11 cellular contexts compared by ENCODE assay signal in the genomic region with DNA sequence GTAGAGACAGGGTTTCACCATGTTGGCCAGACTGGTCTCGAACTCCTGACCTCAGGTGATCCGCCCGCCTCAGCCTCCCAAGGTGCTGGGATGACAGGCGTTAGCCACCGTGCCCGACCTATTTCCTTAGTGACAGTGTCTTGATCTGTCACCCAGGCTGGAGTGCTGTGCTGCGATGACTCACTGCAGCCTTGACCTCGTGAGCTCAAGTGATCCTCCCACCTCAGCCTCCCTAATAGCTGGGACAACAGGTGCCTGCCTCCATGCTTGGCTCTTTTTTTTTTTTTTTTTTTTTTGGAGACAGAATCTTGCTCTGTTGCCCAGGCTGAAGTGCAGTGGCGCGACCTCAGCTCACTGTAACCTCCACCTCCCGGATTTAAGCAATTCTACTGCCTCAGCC. TPM values are rescaled to one million over a fixed set of nuclear protein-coding genes. Genes with fewer than 3 reads are reported as not detected.
DNase-seq lines count a peak whose midpoint lies in the region; FAIRE-seq and TF ChIP-seq lines count a peak whose summit lies in the region.
"Not testable (repeated sequence)": the region's sequence is repeated elsewhere in the genome, so short reads cannot be mapped to it uniquely, and the experiment has no call there.
"Had no signal": no experiment of that assay in that cellular context is flagged by ENCODE, and none has a peak within 500 bp of the region (broad histone marks: within the 10 kb centered on the region; RNA-seq: fewer than 3 reads in every experiment).

No MANE protein-coding gene starts in this region.

- POLR2A ChIA-PET in SK-N-SH (lab: Yijun Ruan, JAX) = interaction anchor here (0.6 kb wide), 1 partner anchor 218 kb away, joined by 4 read pairs; no protein-coding TSS in a partner anchor

- H3K9ac ChIP-seq in SK-N-SH = peak overlapping the region; percentile 73; the same call in 1 of the 2 replicates
- H3K9ac ChIP-seq in astrocyte (ENCODE audit: low read length); mesenchymal stem cell (ENCODE audit: low read length): not testable (repeated sequence)
- H3K9ac ChIP-seq in smooth muscle cell (ENCODE audit: low read depth) = peak overlapping the region; percentile 28

- not testable (repeated sequence) for TF ChIP-seq EP300 in SK-N-SH (IDR thresholded peaks at IDR 0.05; ENCODE audit: borderline replicate concordance in 1 of 2, low read depth in 1 of 2, low read length in 1 of 2)

- H3F3A ChIP-seq in SK-N-SH (replicated peaks; ENCODE audit: insufficient read depth) (peaks cover 37% of the 10 kb centered on the region), smooth muscle cell (ENCODE audit: low read depth) (peaks cover 10% of the 10 kb centered on the region)

- H3K4me1 ChIP-seq in SK-N-SH (ENCODE audit: control insufficient read depth in 1 of 2, insufficient read depth in 2 of 2, low read depth in 1 of 2, low read length in 1 of 2) = peaks cover 36 to 38% of the 10 kb centered on the region in 2 experiments
- peaks cover 32% of the 10 kb centered on the region for H3K4me1 ChIP-seq in astrocyte (ENCODE audit: insufficient read depth, low read length)
- H3K4me1 ChIP-seq in esophagus (ENCODE audit: control insufficient read depth in 2 of 2, insufficient read depth in 2 of 2, low read length in 1 of 2) = peaks cover 8 to 12% of the 10 kb centered on the region in 2 donors
- peaks cover 36% of the 10 kb centered on the region for H3K4me1 ChIP-seq in mesenchymal stem cell (ENCODE audit: control insufficient read depth, insufficient read depth, low read depth, low read length)
- not testable (repeated sequence) for H3K4me1 ChIP-seq in smooth muscle cell (ENCODE audit: low read depth)
- peaks cover 43% of the 10 kb centered on the region for H3K4me1 ChIP-seq in vagina

- not testable (repeated sequence) for H3K36me3 Mint-ChIP-seq in astrocyte (ENCODE audit: low read depth, unreplicated experiment)

- H3K27ac ChIP-seq in SK-N-SH (ENCODE audit: low read depth in 2 of 2, low read length in 1 of 2) (peak overlapping the region in 1 of 2 experiments; percentile 99; a peak in 2 of 4 replicates), esophagus (ENCODE audit: low read depth in 2 of 2, low read length in 1 of 2) (peak overlapping the region; percentile 11 to 44), smooth muscle cell (ENCODE audit: low read depth) (peak overlapping the region; percentile 85), vagina (peak overlapping the region; percentile 96)
- not testable (repeated sequence) for H3K27ac ChIP-seq in astrocyte (ENCODE audit: low read depth, low read length); mesenchymal stem cell (ENCODE audit: low read length, poor library complexity, severe bottlenecking)

- peak overlapping the region; percentile 45 for H3K4me3 Mint-ChIP-seq in astrocyte (ENCODE audit: unreplicated experiment)

- H4K8ac ChIP-seq in mesenchymal stem cell (ENCODE audit: low read length) = not testable (repeated sequence)

- H4K20me1 ChIP-seq in SK-N-SH (ENCODE audit: insufficient read depth); smooth muscle cell (ENCODE audit: low read depth): not testable (repeated sequence)
- H4K20me1 ChIP-seq in astrocyte (ENCODE audit: insufficient read depth, low read length) = peaks cover 13% of the 10 kb centered on the region

- not testable (repeated sequence) for TF ChIP-seq POLR2A in vagina (IDR thresholded peaks at IDR 0.05)

- H3K27me3 Mint-ChIP-seq in astrocyte (ENCODE audit: low read depth, unreplicated experiment) = not testable (repeated sequence)

- CTCF ChIA-PET in SK-N-SH (lab: Yijun Ruan, JAX) = interaction anchor here (1.7 to 6.7 kb wide), 3 partner anchors 11 to 72 kb away, joined by 4 to 69 read pairs (median 36); partner anchors contain the start of genes SNAPC2 and TIMM44

- not testable (repeated sequence) for H2BK120ac ChIP-seq in mesenchymal stem cell (ENCODE audit: low read depth, low read length)

- H3K27ac Mint-ChIP-seq in astrocyte (ENCODE audit: unreplicated experiment) = peak overlapping the region; percentile 91

- peaks cover 15% of the 10 kb centered on the region for H3K4me1 Mint-ChIP-seq in astrocyte (ENCODE audit: low read depth, unreplicated experiment)

- TF ChIP-seq RAD21 in SK-N-SH (IDR thresholded peaks at IDR 0.05; ENCODE audit: low read length) = not testable (repeated sequence)

- H3K79me1 ChIP-seq in mesenchymal stem cell (replicated peaks; ENCODE audit: low read length, poor library complexity, severe bottlenecking) = peaks cover 14% of the 10 kb centered on the region

- H3K18ac ChIP-seq in mesenchymal stem cell (ENCODE audit: low read depth in 1 of 2, low read length in 2 of 2) = not testable (repeated sequence)

- not testable (repeated sequence) for H2BK12ac ChIP-seq in mesenchymal stem cell (ENCODE audit: low read length in 2 of 2)

- not testable (repeated sequence) for H3K9me3 ChIP-seq in SK-N-SH; astrocyte (ENCODE audit: insufficient read depth, low read depth, low read length); esophagus (ENCODE audit: control insufficient read depth in 2 of 2, insufficient read depth in 1 of 2, low read depth in 1 of 2, low read length in 1 of 2); mesenchymal stem cell (ENCODE audit: control insufficient read depth, low read length); smooth muscle cell (replicated peaks; ENCODE audit: low read depth); vagina

- H3K14ac ChIP-seq in mesenchymal stem cell (ENCODE audit: low read length in 2 of 2) = not testable (repeated sequence)

- H3K4ac ChIP-seq in mesenchymal stem cell (ENCODE audit: low read depth in 1 of 2, low read length in 2 of 2) = not testable (repeated sequence)

- not testable (repeated sequence) for H4K91ac ChIP-seq in mesenchymal stem cell (ENCODE audit: low read length)

- WGBS in SK-N-SH (ENCODE audit: low lambda C conversion rate) = 86% methylated on average over 11 of the region's 11 CpGs
- WGBS in esophagus, 2 donors = 74 to 86% methylated on average over 9 to 11 of the region's 11 CpGs
- WGBS in mesenchymal stem cell = 81% methylated on average over 8 of the region's 11 CpGs
- WGBS in smooth muscle cell (ENCODE audit: low lambda C conversion rate) = 90% methylated on average over 11 of the region's 11 CpGs

- intact Hi-C loops in vagina (cut with DNase I) = not testable (repeated sequence)

- not testable (repeated sequence) for H2BK5ac ChIP-seq in mesenchymal stem cell (ENCODE audit: low read depth, low read length, poor library complexity, severe bottlenecking)

- not testable (repeated sequence) for H2BK15ac ChIP-seq in mesenchymal stem cell (ENCODE audit: low read depth, poor library complexity, severe bottlenecking)

- TF ChIP-seq CTCF in SK-N-SH (IDR thresholded peaks at IDR 0.05); astrocyte (IDR thresholded peaks at IDR 0.05; ENCODE audit: insufficient read depth, low read depth, low read length); smooth muscle cell (IDR thresholded peaks at IDR 0.05; ENCODE audit: borderline replicate concordance, insufficient read depth, poor library complexity, severe bottlenecking); vagina (IDR thresholded peaks at IDR 0.05): not testable (repeated sequence)

- DNase-seq in CD1c-positive myeloid dendritic cell (ENCODE audit: extremely low spot score) (peak; percentile 24), LoVo (ENCODE audit: low spot score) (peak; percentile 16), mesenchymal stem cell (peak; percentile 14)
- DNase-seq in SK-N-SH; astrocyte (ENCODE audit: low read depth); smooth muscle cell (lab: John Stamatoyannopoulos, UW; ENCODE audit: unreplicated experiment); vagina (ENCODE audit: extremely low spot score in 2 of 2): not testable (repeated sequence)

- H3K23ac ChIP-seq in mesenchymal stem cell (ENCODE audit: low read length in 2 of 2) = not testable (repeated sequence)

- peaks cover 17 to 38% of the 10 kb centered on the region in 2 experiments for H3K36me3 ChIP-seq in SK-N-SH (replicated peaks in 1 of 2; ENCODE audit: control insufficient read depth in 1 of 2, insufficient read depth in 2 of 2, low read length in 1 of 2)
- H3K36me3 ChIP-seq in astrocyte (ENCODE audit: insufficient read depth, low read length); smooth muscle cell (ENCODE audit: low read depth): not testable (repeated sequence)
- peaks cover 17 to 39% of the 10 kb centered on the region in 2 donors for H3K36me3 ChIP-seq in esophagus (ENCODE audit: control insufficient read depth in 2 of 2, insufficient read depth in 2 of 2, low read length in 1 of 2)
- H3K36me3 ChIP-seq in mesenchymal stem cell (ENCODE audit: control insufficient read depth in 1 of 2, insufficient read depth in 2 of 2, low read depth in 1 of 2, low read length in 2 of 2) = peaks cover 46 to 63% of the 10 kb centered on the region in 2 experiments
- H3K36me3 ChIP-seq in vagina = peaks cover 0 to 47% of the 10 kb centered on the region in 2 donors

- H2AK5ac ChIP-seq in mesenchymal stem cell (ENCODE audit: low read length, severe bottlenecking) = not testable (repeated sequence)

- peak overlapping the region; percentile 90 for H3K4me2 ChIP-seq in SK-N-SH
- not testable (repeated sequence) for H3K4me2 ChIP-seq in astrocyte (ENCODE audit: low read length); mesenchymal stem cell (ENCODE audit: low read length, poor library complexity, severe bottlenecking); smooth muscle cell

- H3K27me3 ChIP-seq in SK-N-SH (ENCODE audit: insufficient read depth); astrocyte (ENCODE audit: insufficient read depth, low read length); esophagus (ENCODE audit: control insufficient read depth in 1 of 2, insufficient read depth in 2 of 2, low read length in 2 of 2); mesenchymal stem cell (ENCODE audit: control insufficient read depth in 1 of 2, insufficient read depth in 1 of 2, low read length in 2 of 2); smooth muscle cell (ENCODE audit: low read depth); vagina: not testable (repeated sequence)

- H3K9me2 ChIP-seq in SK-N-SH = not testable (repeated sequence)

- H3K4me3 ChIP-seq in SK-N-SH (ENCODE audit: low read depth in 2 of 2, low read length in 1 of 2); astrocyte (ENCODE audit: insufficient read depth, low read depth, low read length); esophagus (ENCODE audit: low read depth in 1 of 2, low read length in 2 of 2); mesenchymal stem cell (ENCODE audit: insufficient read depth in 1 of 2, low read depth in 1 of 2, low read length in 2 of 2); smooth muscle cell; vagina: not testable (repeated sequence)

- FAIRE-seq in astrocyte (lab: Jason Lieb, UNC) = not testable (repeated sequence)

- H3K79me2 ChIP-seq in SK-N-SH (ENCODE audit: insufficient read depth); astrocyte (ENCODE audit: insufficient read depth, low read length); smooth muscle cell (ENCODE audit: low read depth): not testable (repeated sequence)

- not testable (repeated sequence) for H2AFZ ChIP-seq in SK-N-SH (ENCODE audit: low read depth); astrocyte (ENCODE audit: low read depth, low read length); mesenchymal stem cell (ENCODE audit: low read depth, low read length); smooth muscle cell (ENCODE audit: low read depth)

- H3K9me3 Mint-ChIP-seq in astrocyte (ENCODE audit: unreplicated experiment) = not testable (repeated sequence)

RNA-seq across cellular contexts. Expression of gene CTXN1, which starts 4.1 kb away (rescaled TPM):
- polyA plus RNA-seq in SK-N-SH (2012; rRNA removed) (28.3 and 53.8 TPM in 2 replicates), esophagus (1 to 10 TPM; 1.4 to 3.0 TPM), smooth muscle cell (25.4 and 26.0 TPM in 2 replicates)
- 26.2 and 42.1 TPM in 2 replicates for polyA plus RNA-seq in SK-N-SH (2012; cell fraction: cytosol; rRNA removed)
- polyA plus RNA-seq in SK-N-SH (2012; cell fraction: nucleus; rRNA removed) = 29.2 and 60.3 TPM in 2 replicates
- total RNA-seq in astrocyte (49.5 and 55.9 TPM in 2 replicates), smooth muscle cell (4.8 and 6.0 TPM in 2 replicates), vagina (14.2 TPM)
- 20.6 TPM for polyA plus RNA-seq in mesenchymal stem cell (2013, experiment 1 of 2)
- polyA plus RNA-seq in mesenchymal stem cell (2013, experiment 2 of 2) = 19.0 TPM
- total RNA-seq: CD4-positive, CD25-positive, alpha-beta regulatory T cell had no signal
- polyA plus RNA-seq: CD4-positive, CD25-positive, alpha-beta regulatory T cell had no signal

RNA-seq across cellular contexts. Expression of gene SNAPC2, which starts 9.9 kb away (rescaled TPM):
- polyA plus RNA-seq in SK-N-SH (2012; rRNA removed) = 29.7 and 38.7 TPM in 2 replicates
- 15.2 and 23.9 TPM in 2 replicates for polyA plus RNA-seq in SK-N-SH (2012; cell fraction: cytosol; rRNA removed)
- 26.0 and 28.6 TPM in 2 replicates for polyA plus RNA-seq in SK-N-SH (2012; cell fraction: nucleus; rRNA removed)
- 14.7 and 15.2 TPM in 2 replicates for total RNA-seq in astrocyte
- 10 to 100 TPM in 1 of 2 donors, 1 to 10 TPM in 1; 5.6 to 11.3 TPM for polyA plus RNA-seq in esophagus
- 25.1 TPM for polyA plus RNA-seq in mesenchymal stem cell (2013, experiment 1 of 2)
- 25.1 TPM for polyA plus RNA-seq in mesenchymal stem cell (2013, experiment 2 of 2)
- 9.5 and 18.2 TPM in 2 replicates for total RNA-seq in smooth muscle cell
- polyA plus RNA-seq in smooth muscle cell = 35.0 and 35.3 TPM in 2 replicates
- 17.4 TPM for total RNA-seq in vagina

RNA-seq across cellular contexts. Expression of gene TIMM44, which starts 13.4 kb away (rescaled TPM):
- polyA plus RNA-seq in SK-N-SH (2012; rRNA removed) (49.7 and 50.9 TPM in 2 replicates), esophagus (10 to 100 TPM; 42.1 to 53.4 TPM), smooth muscle cell (21.8 and 39.3 TPM in 2 replicates)
- 37.0 and 38.1 TPM in 2 replicates for polyA plus RNA-seq in SK-N-SH (2012; cell fraction: cytosol; rRNA removed)
- 97.2 and 112 TPM in 2 replicates for polyA plus RNA-seq in SK-N-SH (2012; cell fraction: nucleus; rRNA removed)
- total RNA-seq in astrocyte (60.5 and 71.1 TPM in 2 replicates), smooth muscle cell (25.1 and 27.1 TPM in 2 replicates), vagina (76.1 TPM)
- polyA plus RNA-seq in mesenchymal stem cell (2013, experiment 1 of 2) = 43.2 TPM
- 41.3 TPM for polyA plus RNA-seq in mesenchymal stem cell (2013, experiment 2 of 2)

RNA-seq across cellular contexts. Expression of gene TGFBR3L, which starts 15.4 kb away (rescaled TPM):
- polyA plus RNA-seq in SK-N-SH (2012; rRNA removed) = 0.78 and 0.87 TPM in 2 replicates
- polyA plus RNA-seq in SK-N-SH (2012; cell fraction: cytosol; rRNA removed) = 0.71 and 0.79 TPM in 2 replicates
- polyA plus RNA-seq in SK-N-SH (2012; cell fraction: nucleus; rRNA removed) = 2.3 and 5.0 TPM in 2 replicates
- total RNA-seq in astrocyte = 2.8 and 4.6 TPM in 2 replicates
- under 1 TPM in 1 of 2 donors, not detected in 1; 0.08 TPM for polyA plus RNA-seq in esophagus
- polyA plus RNA-seq in mesenchymal stem cell (2013, experiment 1 of 2) = 3.1 TPM
- polyA plus RNA-seq in mesenchymal stem cell (2013, experiment 2 of 2) = 2.7 TPM
- 18.7 and 20.7 TPM in 2 replicates for total RNA-seq in smooth muscle cell
- 44.0 and 46.6 TPM in 2 replicates for polyA plus RNA-seq in smooth muscle cell
- 1.5 TPM for total RNA-seq in vagina
- total RNA-seq: HT-29, SK-MEL-5 had no signal
- polyA plus RNA-seq: CD4-positive, CD25-positive, alpha-beta regulatory T cell had no signal

RNA-seq across cellular contexts. Expression of gene MAP2K7, which starts 26.4 kb away (rescaled TPM):
- polyA plus RNA-seq in SK-N-SH (2012; rRNA removed) (13.0 and 13.6 TPM in 2 replicates), esophagus (10 to 100 TPM; 12.8 to 35.1 TPM), smooth muscle cell (9.2 and 13.1 TPM in 2 replicates)
- polyA plus RNA-seq in SK-N-SH (2012; cell fraction: cytosol; rRNA removed) = 6.2 and 9.7 TPM in 2 replicates
- 49.6 and 65.3 TPM in 2 replicates for polyA plus RNA-seq in SK-N-SH (2012; cell fraction: nucleus; rRNA removed)
- total RNA-seq in astrocyte (20.9 and 22.9 TPM in 2 replicates), smooth muscle cell (6.7 and 8.2 TPM in 2 replicates), vagina (26.8 TPM)
- 19.1 TPM for polyA plus RNA-seq in mesenchymal stem cell (2013, experiment 1 of 2)
- 18.7 TPM for polyA plus RNA-seq in mesenchymal stem cell (2013, experiment 2 of 2)
